Comparison of ENCODE assay signal across 22 cellular contexts in the genomic region with DNA sequence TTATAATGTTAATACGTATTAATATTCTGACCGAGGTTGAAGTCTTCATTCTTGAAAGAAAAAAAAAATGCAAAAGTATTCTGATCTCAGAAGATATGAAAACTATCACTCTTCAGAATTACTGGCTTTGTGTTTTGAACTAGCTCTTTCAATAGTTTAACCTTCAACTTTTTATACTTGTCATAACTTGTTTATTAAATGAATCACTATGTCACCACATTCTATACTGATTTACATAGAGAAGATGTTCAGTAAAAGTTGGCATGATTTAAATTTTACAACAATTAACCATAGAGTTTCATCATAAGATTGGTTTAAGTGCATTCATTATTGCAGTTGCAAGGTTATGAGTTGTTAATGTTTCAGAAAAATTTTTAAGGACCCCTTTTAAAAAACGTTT.
"Had no signal": no experiment of that assay in that cellular context is flagged by ENCODE, and none has a peak within 500 bp of the region (broad histone marks: within the 10 kb centered on the region; RNA-seq: fewer than 3 reads in every experiment).

No MANE protein-coding gene starts in this region.

- H2AFZ ChIP-seq: hepatocyte had no signal

- H3K27ac Mint-ChIP-seq: activated naive CD8-positive, alpha-beta T cell; activated T-cell treated with anti-CD3 and anti-CD28 coated beads, Interleukin-2, amount 50 U/mL, for 24 hours; dendritic cell treated with granulocyte-macrophage colony-stimulating factor and Interleukin-4, amounts not matched to agents 40 ng/mL and 50 ng/mL, for 4 days; memory B cell; natural killer cell; stimulated activated memory B cell treated with anti-CD40 and anti-IgM and Interleukin-4, amounts not matched to agents 10 μg/mL and 1 μg/mL and 100 μg/mL, for 72 hours had no signal

- H3K36me3 Mint-ChIP-seq: activated naive CD8-positive, alpha-beta T cell; memory B cell; natural killer cell; stimulated activated memory B cell treated with anti-CD40 and anti-IgM and Interleukin-4, amounts not matched to agents 10 μg/mL and 1 μg/mL and 100 μg/mL, for 72 hours had no signal

- DNase-seq: activated CD4-positive, alpha-beta T cell treated with anti-CD3 and anti-CD28 coated beads, Interleukin-2, amount 50 U/mL, for 48 hours; activated CD4-positive, CD25-positive, alpha-beta regulatory T cell treated with anti-CD3 and anti-CD28 coated beads, Interleukin-2, amount 50 U/mL, for 72 hours; activated gamma-delta T cell treated with Interleukin-2 at 50 U/mL for 16 hours; activated T-cell treated with anti-CD3 and anti-CD28 coated beads, Interleukin-2, amount 50 U/mL, for 24 hours; amniotic stem cell; effector memory CD4-positive, alpha-beta T cell; kidney; left lung; natural killer cell; posterior cingulate gyrus; retina; stimulated activated CD4-positive, alpha-beta T cell treated with anti-CD3 and anti-CD28 coated beads, Interleukin-12 subunit alpha, Interleukin-12 subunit beta, amount 100 ng/mL, for 4 hours; stimulated activated CD4-positive, alpha-beta T cell treated with anti-CD3 and anti-CD28 coated beads, Interleukin-2, amount 100 ng/mL, for 24 hours; tibial artery; uterus had no signal

- H3K27me3 Mint-ChIP-seq: activated naive CD8-positive, alpha-beta T cell; activated T-cell treated with anti-CD3 and anti-CD28 coated beads, Interleukin-2, amount 50 U/mL, for 24 hours; dendritic cell treated with granulocyte-macrophage colony-stimulating factor and Interleukin-4, amounts not matched to agents 40 ng/mL and 50 ng/mL, for 4 days; memory B cell; stimulated activated memory B cell treated with anti-CD40 and anti-IgM and Interleukin-4, amounts not matched to agents 10 μg/mL and 1 μg/mL and 100 μg/mL, for 72 hours had no signal

- ATAC-seq: body of pancreas; left lung; natural killer cell; stimulated activated memory B cell treated with anti-CD40 and anti-IgM and Interleukin-4, amounts not matched to agents 10 μg/mL and 1 μg/mL and 100 μg/mL, for 72 hours had no signal

- H3K9me3 Mint-ChIP-seq: activated T-cell treated with anti-CD3 and anti-CD28 coated beads, Interleukin-2, amount 50 U/mL, for 24 hours; dendritic cell treated with granulocyte-macrophage colony-stimulating factor and Interleukin-4, amounts not matched to agents 40 ng/mL and 50 ng/mL, for 4 days; memory B cell; natural killer cell; stimulated activated memory B cell treated with anti-CD40 and anti-IgM and Interleukin-4, amounts not matched to agents 10 μg/mL and 1 μg/mL and 100 μg/mL, for 72 hours had no signal

- H3K36me3 ChIP-seq: left lung, neutrophil, tibial artery, uterus had no signal

- H3K27ac ChIP-seq: body of pancreas, hepatocyte, left lung, neutrophil, tibial artery, uterus had no signal

- H3K4me2 ChIP-seq: hepatocyte had no signal

- H3K27me3 ChIP-seq: body of pancreas, hepatocyte, left lung, neutrophil, tibial artery, uterus had no signal

- H3K4me1 ChIP-seq: left lung, uterus had no signal

- H3K9me3 ChIP-seq: body of pancreas, left lung, neutrophil, tibial artery, uterus had no signal

- H3K4me3 ChIP-seq: body of pancreas, hepatocyte, left lung, tibial artery, uterus had no signal

- H3K4me3 Mint-ChIP-seq: activated naive CD8-positive, alpha-beta T cell; activated T-cell treated with anti-CD3 and anti-CD28 coated beads, Interleukin-2, amount 50 U/mL, for 24 hours; dendritic cell treated with granulocyte-macrophage colony-stimulating factor and Interleukin-4, amounts not matched to agents 40 ng/mL and 50 ng/mL, for 4 days; memory B cell; natural killer cell; stimulated activated memory B cell treated with anti-CD40 and anti-IgM and Interleukin-4, amounts not matched to agents 10 μg/mL and 1 μg/mL and 100 μg/mL, for 72 hours had no signal

- FAIRE-seq: kidney had no signal

- H3K4me1 Mint-ChIP-seq: stimulated activated memory B cell treated with anti-CD40 and anti-IgM and Interleukin-4, amounts not matched to agents 10 μg/mL and 1 μg/mL and 100 μg/mL, for 72 hours had no signal
